In the genomic region with DNA sequence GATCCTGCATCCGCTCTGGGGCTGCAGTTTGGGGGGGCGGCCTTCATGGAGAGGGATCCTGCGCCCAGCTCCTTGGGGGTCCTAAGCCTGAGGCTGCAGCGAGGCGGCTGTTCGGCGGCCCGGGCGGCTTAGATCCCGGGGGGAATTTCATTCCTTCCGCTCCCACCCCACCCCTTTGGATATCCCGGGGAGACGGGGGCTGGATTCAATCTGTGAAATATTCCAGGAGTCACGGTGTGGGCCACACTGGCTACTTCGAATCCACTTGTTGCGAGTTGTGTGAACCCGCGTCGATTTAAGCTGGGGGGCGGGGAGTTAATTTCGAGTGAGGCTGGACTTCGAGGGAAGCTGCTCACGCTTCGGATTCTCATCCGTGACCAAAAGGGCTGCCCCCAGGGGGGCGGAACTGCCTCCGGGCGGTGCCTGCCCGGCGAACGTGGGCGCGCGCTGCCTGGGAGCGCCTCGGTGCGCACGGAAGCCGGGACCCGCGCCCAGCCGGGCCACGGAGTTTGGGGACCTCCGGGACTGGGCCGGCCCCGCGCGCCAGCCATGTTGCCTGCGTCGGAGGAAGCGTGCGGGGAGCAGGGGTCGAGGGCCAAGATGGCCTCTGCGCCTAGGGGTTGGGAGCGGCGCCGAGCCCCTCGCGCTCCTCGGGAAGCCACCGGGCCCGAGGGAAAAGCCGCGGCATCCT, we compare ENCODE assay signal across 1 cellular context.
TF ChIP-seq lines count a peak whose summit lies in the region.

No MANE protein-coding gene starts in this region.

TF ChIP-seq in GM12878, 131 proteins besides CTCF, POLR2A, EP300 and RAD21 (continued from another document and continues in another):
- TF ChIP-seq, protein P1, sequence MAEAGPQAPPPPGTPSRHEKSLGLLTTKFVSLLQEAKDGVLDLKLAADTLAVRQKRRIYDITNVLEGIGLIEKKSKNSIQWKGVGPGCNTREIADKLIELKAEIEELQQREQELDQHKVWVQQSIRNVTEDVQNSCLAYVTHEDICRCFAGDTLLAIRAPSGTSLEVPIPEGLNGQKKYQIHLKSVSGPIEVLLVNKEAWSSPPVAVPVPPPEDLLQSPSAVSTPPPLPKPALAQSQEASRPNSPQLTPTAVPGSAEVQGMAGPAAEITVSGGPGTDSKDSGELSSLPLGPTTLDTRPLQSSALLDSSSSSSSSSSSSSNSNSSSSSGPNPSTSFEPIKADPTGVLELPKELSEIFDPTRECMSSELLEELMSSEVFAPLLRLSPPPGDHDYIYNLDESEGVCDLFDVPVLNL (IDR thresholded peaks at IDR 0.05; ENCODE audit: low read depth, low read length): no peak
- TF ChIP-seq JUNB (IDR thresholded peaks at IDR 0.05) (no peak), CBX3 (IDR thresholded peaks at IDR 0.05; ENCODE audit: borderline replicate concordance, low read depth) (no peak), CREM (IDR thresholded peaks at IDR 0.05; ENCODE audit: low read depth) (no peak), BACH1 (IDR thresholded peaks at IDR 0.05; ENCODE audit: borderline replicate concordance) (peak; percentile 64; the same call in 1 of the 2 replicates), LARP7 (IDR thresholded peaks at IDR 0.05) (peak; percentile 76; the same call in 1 of the 2 replicates), NFYA (IDR thresholded peaks at IDR 0.05; ENCODE audit: borderline replicate concordance, low read depth, low read length) (no peak), TCF3 (IDR thresholded peaks at IDR 0.05; ENCODE audit: borderline replicate concordance, insufficient read depth, low read depth, low read length) (no peak), HDAC2 (IDR thresholded peaks at IDR 0.05) (no peak), ATF7 (IDR thresholded peaks at IDR 0.05; ENCODE audit: low read depth) (no peak), RBBP5 (conservative IDR thresholded peaks at IDR 0.05) (no peak), BRCA1 (IDR thresholded peaks at IDR 0.05; ENCODE audit: low read depth, low read length) (no peak), CBFB (IDR thresholded peaks at IDR 0.05; ENCODE audit: low read depth) (no peak), STAT1 (conservative IDR thresholded peaks at IDR 0.05) (no peak), SMAD1 (IDR thresholded peaks at IDR 0.05; ENCODE audit: low read depth, partially characterized antibody) (no peak), BCL11A (IDR thresholded peaks at IDR 0.05; ENCODE audit: low read depth, low read length) (no peak), NRF1 (conservative IDR thresholded peaks at IDR 0.05; ENCODE audit: low read depth, low read length) (no peak), TBL1XR1 (IDR thresholded peaks at IDR 0.05; ENCODE audit: low read depth, low read length) (no peak)
- TF ChIP-seq, protein P2, sequence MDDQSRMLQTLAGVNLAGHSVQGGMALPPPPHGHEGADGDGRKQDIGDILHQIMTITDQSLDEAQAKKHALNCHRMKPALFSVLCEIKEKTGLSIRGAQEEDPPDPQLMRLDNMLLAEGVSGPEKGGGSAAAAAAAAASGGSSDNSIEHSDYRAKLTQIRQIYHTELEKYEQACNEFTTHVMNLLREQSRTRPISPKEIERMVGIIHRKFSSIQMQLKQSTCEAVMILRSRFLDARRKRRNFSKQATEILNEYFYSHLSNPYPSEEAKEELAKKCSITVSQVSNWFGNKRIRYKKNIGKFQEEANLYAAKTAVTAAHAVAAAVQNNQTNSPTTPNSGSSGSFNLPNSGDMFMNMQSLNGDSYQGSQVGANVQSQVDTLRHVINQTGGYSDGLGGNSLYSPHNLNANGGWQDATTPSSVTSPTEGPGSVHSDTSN (IDR thresholded peaks at IDR 0.05; ENCODE audit: insufficient replicate concordance, low read depth, low read length): no peak
- TF ChIP-seq, protein P3, sequence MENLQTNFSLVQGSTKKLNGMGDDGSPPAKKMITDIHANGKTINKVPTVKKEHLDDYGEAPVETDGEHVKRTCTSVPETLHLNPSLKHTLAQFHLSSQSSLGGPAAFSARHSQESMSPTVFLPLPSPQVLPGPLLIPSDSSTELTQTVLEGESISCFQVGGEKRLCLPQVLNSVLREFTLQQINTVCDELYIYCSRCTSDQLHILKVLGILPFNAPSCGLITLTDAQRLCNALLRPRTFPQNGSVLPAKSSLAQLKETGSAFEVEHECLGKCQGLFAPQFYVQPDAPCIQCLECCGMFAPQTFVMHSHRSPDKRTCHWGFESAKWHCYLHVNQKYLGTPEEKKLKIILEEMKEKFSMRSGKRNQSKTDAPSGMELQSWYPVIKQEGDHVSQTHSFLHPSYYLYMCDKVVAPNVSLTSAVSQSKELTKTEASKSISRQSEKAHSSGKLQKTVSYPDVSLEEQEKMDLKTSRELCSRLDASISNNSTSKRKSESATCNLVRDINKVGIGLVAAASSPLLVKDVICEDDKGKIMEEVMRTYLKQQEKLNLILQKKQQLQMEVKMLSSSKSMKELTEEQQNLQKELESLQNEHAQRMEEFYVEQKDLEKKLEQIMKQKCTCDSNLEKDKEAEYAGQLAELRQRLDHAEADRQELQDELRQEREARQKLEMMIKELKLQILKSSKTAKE (IDR thresholded peaks at IDR 0.05; ENCODE audit: low read depth, poor library complexity, severe bottlenecking): no peak
- TF ChIP-seq, protein P4, sequence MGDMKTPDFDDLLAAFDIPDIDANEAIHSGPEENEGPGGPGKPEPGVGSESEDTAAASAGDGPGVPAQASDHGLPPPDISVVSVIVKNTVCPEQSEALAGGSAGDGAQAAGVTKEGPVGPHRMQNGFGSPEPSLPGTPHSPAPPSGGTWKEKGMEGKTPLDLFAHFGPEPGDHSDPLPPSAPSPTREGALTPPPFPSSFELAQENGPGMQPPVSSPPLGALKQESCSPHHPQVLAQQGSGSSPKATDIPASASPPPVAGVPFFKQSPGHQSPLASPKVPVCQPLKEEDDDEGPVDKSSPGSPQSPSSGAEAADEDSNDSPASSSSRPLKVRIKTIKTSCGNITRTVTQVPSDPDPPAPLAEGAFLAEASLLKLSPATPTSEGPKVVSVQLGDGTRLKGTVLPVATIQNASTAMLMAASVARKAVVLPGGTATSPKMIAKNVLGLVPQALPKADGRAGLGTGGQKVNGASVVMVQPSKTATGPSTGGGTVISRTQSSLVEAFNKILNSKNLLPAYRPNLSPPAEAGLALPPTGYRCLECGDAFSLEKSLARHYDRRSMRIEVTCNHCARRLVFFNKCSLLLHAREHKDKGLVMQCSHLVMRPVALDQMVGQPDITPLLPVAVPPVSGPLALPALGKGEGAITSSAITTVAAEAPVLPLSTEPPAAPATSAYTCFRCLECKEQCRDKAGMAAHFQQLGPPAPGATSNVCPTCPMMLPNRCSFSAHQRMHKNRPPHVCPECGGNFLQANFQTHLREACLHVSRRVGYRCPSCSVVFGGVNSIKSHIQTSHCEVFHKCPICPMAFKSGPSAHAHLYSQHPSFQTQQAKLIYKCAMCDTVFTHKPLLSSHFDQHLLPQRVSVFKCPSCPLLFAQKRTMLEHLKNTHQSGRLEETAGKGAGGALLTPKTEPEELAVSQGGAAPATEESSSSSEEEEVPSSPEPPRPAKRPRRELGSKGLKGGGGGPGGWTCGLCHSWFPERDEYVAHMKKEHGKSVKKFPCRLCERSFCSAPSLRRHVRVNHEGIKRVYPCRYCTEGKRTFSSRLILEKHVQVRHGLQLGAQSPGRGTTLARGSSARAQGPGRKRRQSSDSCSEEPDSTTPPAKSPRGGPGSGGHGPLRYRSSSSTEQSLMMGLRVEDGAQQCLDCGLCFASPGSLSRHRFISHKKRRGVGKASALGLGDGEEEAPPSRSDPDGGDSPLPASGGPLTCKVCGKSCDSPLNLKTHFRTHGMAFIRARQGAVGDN (IDR thresholded peaks at IDR 0.05): no peak; the same call in 1 of the 2 replicates
- TF ChIP-seq, protein P5, sequence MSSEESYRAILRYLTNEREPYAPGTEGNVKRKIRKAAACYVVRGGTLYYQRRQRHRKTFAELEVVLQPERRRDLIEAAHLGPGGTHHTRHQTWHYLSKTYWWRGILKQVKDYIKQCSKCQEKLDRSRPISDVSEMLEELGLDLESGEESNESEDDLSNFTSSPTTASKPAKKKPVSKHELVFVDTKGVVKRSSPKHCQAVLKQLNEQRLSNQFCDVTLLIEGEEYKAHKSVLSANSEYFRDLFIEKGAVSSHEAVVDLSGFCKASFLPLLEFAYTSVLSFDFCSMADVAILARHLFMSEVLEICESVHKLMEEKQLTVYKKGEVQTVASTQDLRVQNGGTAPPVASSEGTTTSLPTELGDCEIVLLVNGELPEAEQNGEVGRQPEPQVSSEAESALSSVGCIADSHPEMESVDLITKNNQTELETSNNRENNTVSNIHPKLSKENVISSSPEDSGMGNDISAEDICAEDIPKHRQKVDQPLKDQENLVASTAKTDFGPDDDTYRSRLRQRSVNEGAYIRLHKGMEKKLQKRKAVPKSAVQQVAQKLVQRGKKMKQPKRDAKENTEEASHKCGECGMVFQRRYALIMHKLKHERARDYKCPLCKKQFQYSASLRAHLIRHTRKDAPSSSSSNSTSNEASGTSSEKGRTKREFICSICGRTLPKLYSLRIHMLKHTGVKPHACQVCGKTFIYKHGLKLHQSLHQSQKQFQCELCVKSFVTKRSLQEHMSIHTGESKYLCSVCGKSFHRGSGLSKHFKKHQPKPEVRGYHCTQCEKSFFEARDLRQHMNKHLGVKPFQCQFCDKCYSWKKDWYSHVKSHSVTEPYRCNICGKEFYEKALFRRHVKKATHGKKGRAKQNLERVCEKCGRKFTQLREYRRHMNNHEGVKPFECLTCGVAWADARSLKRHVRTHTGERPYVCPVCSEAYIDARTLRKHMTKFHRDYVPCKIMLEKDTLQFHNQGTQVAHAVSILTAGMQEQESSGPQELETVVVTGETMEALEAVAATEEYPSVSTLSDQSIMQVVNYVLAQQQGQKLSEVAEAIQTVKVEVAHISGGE (CRISPR knock-in tag; IDR thresholded peaks at IDR 0.05): 0 out of 2 replicates have a peak, but pooled peaks have one; percentile 18
- TF ChIP-seq, protein P6, sequence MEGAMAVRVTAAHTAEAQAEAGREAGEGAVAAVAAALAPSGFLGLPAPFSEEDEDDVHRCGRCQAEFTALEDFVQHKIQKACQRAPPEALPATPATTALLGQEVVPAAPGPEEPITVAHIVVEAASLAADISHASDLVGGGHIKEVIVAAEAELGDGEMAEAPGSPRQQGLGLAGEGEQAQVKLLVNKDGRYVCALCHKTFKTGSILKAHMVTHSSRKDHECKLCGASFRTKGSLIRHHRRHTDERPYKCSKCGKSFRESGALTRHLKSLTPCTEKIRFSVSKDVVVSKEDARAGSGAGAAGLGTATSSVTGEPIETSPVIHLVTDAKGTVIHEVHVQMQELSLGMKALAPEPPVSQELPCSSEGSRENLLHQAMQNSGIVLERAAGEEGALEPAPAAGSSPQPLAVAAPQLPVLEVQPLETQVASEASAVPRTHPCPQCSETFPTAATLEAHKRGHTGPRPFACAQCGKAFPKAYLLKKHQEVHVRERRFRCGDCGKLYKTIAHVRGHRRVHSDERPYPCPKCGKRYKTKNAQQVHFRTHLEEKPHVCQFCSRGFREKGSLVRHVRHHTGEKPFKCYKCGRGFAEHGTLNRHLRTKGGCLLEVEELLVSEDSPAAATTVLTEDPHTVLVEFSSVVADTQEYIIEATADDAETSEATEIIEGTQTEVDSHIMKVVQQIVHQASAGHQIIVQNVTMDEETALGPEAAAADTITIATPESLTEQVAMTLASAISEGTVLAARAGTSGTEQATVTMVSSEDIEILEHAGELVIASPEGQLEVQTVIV (IDR thresholded peaks at IDR 0.05; ENCODE audit: borderline replicate concordance, partially characterized antibody): no peak
- TF ChIP-seq, protein P7, sequence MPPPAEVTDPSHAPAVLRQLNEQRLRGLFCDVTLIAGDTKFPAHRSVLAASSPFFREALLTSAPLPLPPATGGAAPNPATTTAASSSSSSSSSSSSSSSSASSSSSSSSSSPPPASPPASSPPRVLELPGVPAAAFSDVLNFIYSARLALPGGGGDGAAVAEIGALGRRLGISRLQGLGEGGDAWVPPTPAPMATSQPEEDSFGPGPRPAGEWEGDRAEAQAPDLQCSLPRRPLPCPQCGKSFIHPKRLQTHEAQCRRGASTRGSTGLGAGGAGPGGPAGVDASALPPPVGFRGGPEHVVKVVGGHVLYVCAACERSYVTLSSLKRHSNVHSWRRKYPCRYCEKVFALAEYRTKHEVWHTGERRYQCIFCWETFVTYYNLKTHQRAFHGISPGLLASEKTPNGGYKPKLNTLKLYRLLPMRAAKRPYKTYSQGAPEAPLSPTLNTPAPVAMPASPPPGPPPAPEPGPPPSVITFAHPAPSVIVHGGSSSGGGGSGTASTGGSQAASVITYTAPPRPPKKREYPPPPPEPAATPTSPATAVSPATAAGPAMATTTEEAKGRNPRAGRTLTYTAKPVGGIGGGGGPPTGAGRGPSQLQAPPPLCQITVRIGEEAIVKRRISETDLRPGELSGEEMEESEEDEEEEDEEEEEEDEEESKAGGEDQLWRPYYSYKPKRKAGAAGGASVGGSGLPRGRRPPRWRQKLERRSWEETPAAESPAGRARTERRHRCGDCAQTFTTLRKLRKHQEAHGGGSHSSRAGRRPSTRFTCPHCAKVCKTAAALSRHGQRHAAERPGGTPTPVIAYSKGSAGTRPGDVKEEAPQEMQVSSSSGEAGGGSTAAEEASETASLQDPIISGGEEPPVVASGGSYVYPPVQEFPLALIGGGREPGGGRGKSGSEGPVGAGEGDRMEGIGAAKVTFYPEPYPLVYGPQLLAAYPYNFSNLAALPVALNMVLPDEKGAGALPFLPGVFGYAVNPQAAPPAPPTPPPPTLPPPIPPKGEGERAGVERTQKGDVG (CRISPR knock-in tag; IDR thresholded peaks at IDR 0.05): no peak
- TF ChIP-seq, protein P8, sequence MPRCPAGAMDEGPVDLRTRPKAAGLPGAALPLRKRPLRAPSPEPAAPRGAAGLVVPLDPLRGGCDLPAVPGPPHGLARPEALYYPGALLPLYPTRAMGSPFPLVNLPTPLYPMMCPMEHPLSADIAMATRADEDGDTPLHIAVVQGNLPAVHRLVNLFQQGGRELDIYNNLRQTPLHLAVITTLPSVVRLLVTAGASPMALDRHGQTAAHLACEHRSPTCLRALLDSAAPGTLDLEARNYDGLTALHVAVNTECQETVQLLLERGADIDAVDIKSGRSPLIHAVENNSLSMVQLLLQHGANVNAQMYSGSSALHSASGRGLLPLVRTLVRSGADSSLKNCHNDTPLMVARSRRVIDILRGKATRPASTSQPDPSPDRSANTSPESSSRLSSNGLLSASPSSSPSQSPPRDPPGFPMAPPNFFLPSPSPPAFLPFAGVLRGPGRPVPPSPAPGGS (IDR thresholded peaks at IDR 0.05; ENCODE audit: borderline replicate concordance, insufficient read depth, low read depth, low read length, poor library complexity, severe bottlenecking): no peak
- TF ChIP-seq, protein P9, sequence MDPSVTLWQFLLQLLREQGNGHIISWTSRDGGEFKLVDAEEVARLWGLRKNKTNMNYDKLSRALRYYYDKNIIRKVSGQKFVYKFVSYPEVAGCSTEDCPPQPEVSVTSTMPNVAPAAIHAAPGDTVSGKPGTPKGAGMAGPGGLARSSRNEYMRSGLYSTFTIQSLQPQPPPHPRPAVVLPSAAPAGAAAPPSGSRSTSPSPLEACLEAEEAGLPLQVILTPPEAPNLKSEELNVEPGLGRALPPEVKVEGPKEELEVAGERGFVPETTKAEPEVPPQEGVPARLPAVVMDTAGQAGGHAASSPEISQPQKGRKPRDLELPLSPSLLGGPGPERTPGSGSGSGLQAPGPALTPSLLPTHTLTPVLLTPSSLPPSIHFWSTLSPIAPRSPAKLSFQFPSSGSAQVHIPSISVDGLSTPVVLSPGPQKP (IDR thresholded peaks at IDR 0.05; ENCODE audit: low read depth, low read length): no peak
